Comparison of ENCODE assay signal across 19 cellular contexts in the genomic region with DNA sequence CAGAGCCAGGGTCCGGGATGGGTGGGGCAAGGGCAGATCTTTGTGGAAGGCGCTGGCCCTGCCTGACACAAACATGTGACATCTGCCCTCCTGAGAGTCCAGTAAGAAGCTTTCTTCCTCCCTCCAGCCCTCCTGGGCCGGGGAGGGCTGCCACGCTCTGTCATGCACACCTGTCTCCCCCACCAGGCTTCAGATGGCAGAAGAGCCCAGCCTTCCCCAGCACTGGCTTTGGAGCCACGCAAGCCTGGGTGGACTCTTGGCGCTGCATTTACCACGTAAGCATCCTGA.
DNase-seq lines count a peak whose midpoint lies in the region; ATAC-seq, FAIRE-seq and TF ChIP-seq lines count a peak whose summit lies in the region.
"Had no signal": no experiment of that assay in that cellular context is flagged by ENCODE, and none has a peak within 500 bp of the region (broad histone marks: within the 10 kb centered on the region; RNA-seq: fewer than 3 reads in every experiment).

No MANE protein-coding gene starts in this region.

- H3K4me1 ChIP-seq in GM23338 (ENCODE audit: insufficient read depth), result peaks cover 3% of the 10 kb centered on the region
- H3K4me1 ChIP-seq in mucosa of descending colon (ENCODE audit: low read depth), result no peaks in the 10 kb centered on the region
- H3K4me1 ChIP-seq: HAP-1 had no signal

- no peak for DNase-seq in GM23338 (ENCODE audit: low spot score)
- peak; percentile 84 for DNase-seq in NCI-H82 treated with DMSO at 0.1 percent for 48 hours (lab: John Stamatoyannopoulos, UW; ENCODE audit: unreplicated experiment)
- DNase-seq in cerebellum (ENCODE audit: low spot score), result peak; percentile 76
- DNase-seq in mucosa of descending colon, result no peak
- DNase-seq in epidermal melanocyte (ENCODE audit: insufficient read length, low spot score), result no peak
- no peak for DNase-seq in NCI-H526 treated with DMSO at 0.1 percent for 48 hours (lab: John Stamatoyannopoulos, UW)
- DNase-seq in GM12891 (ENCODE audit: insufficient read length, low spot score), result no peak
- DNase-seq: ACHN; CD8-positive, alpha-beta T cell; COR-L47; DMS153; DMS79 treated with DMSO at 0.1 percent for 48 hours; EL; GOT3 had no signal

- FAIRE-seq in GM12891 (lab: Jason Lieb, UNC), result no peak
- FAIRE-seq: D721Med, G401.6, GM12892 had no signal

- ATAC-seq in GM23338 (peak; percentile 25; the same call in 1 of the 3 replicates), mucosa of descending colon (peak; percentile 9)
- ATAC-seq: CD8-positive, alpha-beta T cell had no signal

- H2AFZ ChIP-seq in GM23338, result no peak overlapping the region

- H3K27ac ChIP-seq in GM23338 (ENCODE audit: low read depth), result no peak overlapping the region

- H3K9me3 Mint-ChIP-seq in GM23338, result no peaks in the 10 kb centered on the region
- H3K9me3 Mint-ChIP-seq: CD8-positive, alpha-beta T cell had no signal

- no peak overlapping the region for H3K27ac Mint-ChIP-seq in GM23338
- H3K27ac Mint-ChIP-seq: B cell; CD8-positive, alpha-beta T cell had no signal

- no peaks in the 10 kb centered on the region for H3K9me3 ChIP-seq in mucosa of descending colon
- H3K9me3 ChIP-seq: HAP-1 had no signal

- no peaks in the 10 kb centered on the region for H3F3A ChIP-seq in GM23338 (replicated peaks; ENCODE audit: low read depth)

- no peak overlapping the region for H3K4me2 ChIP-seq in GM23338

- intact Hi-C loops in mucosa of descending colon (cut with DNase I, micrococcal nuclease), result no loop called here

- H3K4me1 Mint-ChIP-seq in GM23338, result peaks cover 16% of the 10 kb centered on the region
- H3K4me1 Mint-ChIP-seq: B cell had no signal

- TF ChIP-seq POLR2A in GM12891 (IDR thresholded peaks at IDR 0.05; ENCODE audit: low read depth, low read length), result no peak

- H3K27me3 ChIP-seq in GM23338 (ENCODE audit: insufficient read depth), result no peaks in the 10 kb centered on the region

- no peaks in the 10 kb centered on the region for H3K79me2 ChIP-seq in GM23338 (replicated peaks; ENCODE audit: insufficient read depth)

- H3K4me3 ChIP-seq in GM23338 (no peak overlapping the region), mucosa of descending colon (no peak overlapping the region)
- H3K4me3 ChIP-seq: HAP-1 had no signal

- no peaks in the 10 kb centered on the region for H3K9me2 ChIP-seq in GM23338 (ENCODE audit: insufficient read depth)

- TF ChIP-seq CTCF in GM23338 (conservative IDR thresholded peaks at IDR 0.05; ENCODE audit: low read depth in 2 of 2), result no peak
- TF ChIP-seq CTCF in mucosa of descending colon (IDR thresholded peaks at IDR 0.05), result no peak

- no peak overlapping the region for H3K4me3 Mint-ChIP-seq in GM23338
- H3K4me3 Mint-ChIP-seq: B cell; CD8-positive, alpha-beta T cell had no signal

- H3K36me3 ChIP-seq in GM23338 (ENCODE audit: insufficient read depth) (no peaks in the 10 kb centered on the region), mucosa of descending colon (ENCODE audit: low read depth) (no peaks in the 10 kb centered on the region)
- H3K36me3 ChIP-seq: HAP-1 had no signal

- peaks cover 1% of the 10 kb centered on the region for H3K27me3 Mint-ChIP-seq in GM23338 (ENCODE audit: insufficient read depth, low read depth, poor library complexity)

- H3K36me3 Mint-ChIP-seq in GM23338 (ENCODE audit: low read depth), result no peaks in the 10 kb centered on the region
- H3K36me3 Mint-ChIP-seq: CD8-positive, alpha-beta T cell had no signal

- no peaks in the 10 kb centered on the region for H4K20me1 ChIP-seq in GM23338 (replicated peaks; ENCODE audit: insufficient read depth)

TF ChIP-seq in GM23338, 12 proteins besides CTCF, POLR2A, EP300 and RAD21 (continues in another document):
- no peak for TF ChIP-seq NANOG (IDR thresholded peaks at IDR 0.05; ENCODE audit: borderline replicate concordance)
- TF ChIP-seq ZNF114 (CRISPR knock-in tag; IDR thresholded peaks at IDR 0.05), result no peak
- TF ChIP-seq, protein P1, sequence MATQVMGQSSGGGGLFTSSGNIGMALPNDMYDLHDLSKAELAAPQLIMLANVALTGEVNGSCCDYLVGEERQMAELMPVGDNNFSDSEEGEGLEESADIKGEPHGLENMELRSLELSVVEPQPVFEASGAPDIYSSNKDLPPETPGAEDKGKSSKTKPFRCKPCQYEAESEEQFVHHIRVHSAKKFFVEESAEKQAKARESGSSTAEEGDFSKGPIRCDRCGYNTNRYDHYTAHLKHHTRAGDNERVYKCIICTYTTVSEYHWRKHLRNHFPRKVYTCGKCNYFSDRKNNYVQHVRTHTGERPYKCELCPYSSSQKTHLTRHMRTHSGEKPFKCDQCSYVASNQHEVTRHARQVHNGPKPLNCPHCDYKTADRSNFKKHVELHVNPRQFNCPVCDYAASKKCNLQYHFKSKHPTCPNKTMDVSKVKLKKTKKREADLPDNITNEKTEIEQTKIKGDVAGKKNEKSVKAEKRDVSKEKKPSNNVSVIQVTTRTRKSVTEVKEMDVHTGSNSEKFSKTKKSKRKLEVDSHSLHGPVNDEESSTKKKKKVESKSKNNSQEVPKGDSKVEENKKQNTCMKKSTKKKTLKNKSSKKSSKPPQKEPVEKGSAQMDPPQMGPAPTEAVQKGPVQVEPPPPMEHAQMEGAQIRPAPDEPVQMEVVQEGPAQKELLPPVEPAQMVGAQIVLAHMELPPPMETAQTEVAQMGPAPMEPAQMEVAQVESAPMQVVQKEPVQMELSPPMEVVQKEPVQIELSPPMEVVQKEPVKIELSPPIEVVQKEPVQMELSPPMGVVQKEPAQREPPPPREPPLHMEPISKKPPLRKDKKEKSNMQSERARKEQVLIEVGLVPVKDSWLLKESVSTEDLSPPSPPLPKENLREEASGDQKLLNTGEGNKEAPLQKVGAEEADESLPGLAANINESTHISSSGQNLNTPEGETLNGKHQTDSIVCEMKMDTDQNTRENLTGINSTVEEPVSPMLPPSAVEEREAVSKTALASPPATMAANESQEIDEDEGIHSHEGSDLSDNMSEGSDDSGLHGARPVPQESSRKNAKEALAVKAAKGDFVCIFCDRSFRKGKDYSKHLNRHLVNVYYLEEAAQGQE (IDR thresholded peaks at IDR 0.05; ENCODE audit: unreplicated experiment), result no peak
- TF ChIP-seq, protein P2, sequence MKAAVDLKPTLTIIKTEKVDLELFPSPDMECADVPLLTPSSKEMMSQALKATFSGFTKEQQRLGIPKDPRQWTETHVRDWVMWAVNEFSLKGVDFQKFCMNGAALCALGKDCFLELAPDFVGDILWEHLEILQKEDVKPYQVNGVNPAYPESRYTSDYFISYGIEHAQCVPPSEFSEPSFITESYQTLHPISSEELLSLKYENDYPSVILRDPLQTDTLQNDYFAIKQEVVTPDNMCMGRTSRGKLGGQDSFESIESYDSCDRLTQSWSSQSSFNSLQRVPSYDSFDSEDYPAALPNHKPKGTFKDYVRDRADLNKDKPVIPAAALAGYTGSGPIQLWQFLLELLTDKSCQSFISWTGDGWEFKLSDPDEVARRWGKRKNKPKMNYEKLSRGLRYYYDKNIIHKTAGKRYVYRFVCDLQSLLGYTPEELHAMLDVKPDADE (IDR thresholded peaks at IDR 0.05), result no peak
- TF ChIP-seq JUNB (IDR thresholded peaks at IDR 0.05; ENCODE audit: unreplicated experiment), result no peak
- no peak for TF ChIP-seq POLR2AphosphoS5 (IDR thresholded peaks at IDR 0.05; ENCODE audit: low read depth)
- TF ChIP-seq EZH2 (IDR thresholded peaks at IDR 0.05; ENCODE audit: low read depth, unreplicated experiment), result no peak

TF ChIP-seq in GM12891, 5 proteins besides CTCF, POLR2A, EP300 and RAD21:
- TF ChIP-seq TAF1 (IDR thresholded peaks at IDR 0.05; ENCODE audit: low read depth, low read length), result no peak
- no peak for TF ChIP-seq SPI1 (IDR thresholded peaks at IDR 0.05; ENCODE audit: low read depth, low read length)
- TF ChIP-seq POLR2AphosphoS5 (IDR thresholded peaks at IDR 0.05; ENCODE audit: low read depth, low read length), result no peak
- TF ChIP-seq POU2F2 (IDR thresholded peaks at IDR 0.05; ENCODE audit: low read depth, low read length), result no peak
- no peak for TF ChIP-seq PAX5 (IDR thresholded peaks at IDR 0.05; ENCODE audit: insufficient read depth, low read length, severe bottlenecking)

Comparison
In these comparisons a context has a peak if more than half of its experiments do, and no peak if none do; other contexts are left out.
1. DNase-seq: peak in NCI-H82 treated with DMSO at 0.1 percent for 48 hours (single experiment) and cerebellum (single experiment); none in GM23338 (single experiment), mucosa of descending colon (0 of 3), epidermal melanocyte (single experiment), NCI-H526 treated with DMSO at 0.1 percent for 48 hours (single experiment) and GM12891 (single experiment).